12 cellular contexts compared by ENCODE assay signal in genomic region chr18:10661333-10661732, GRCh38.
DNase-seq lines count a peak whose midpoint lies in the region; ATAC-seq and TF ChIP-seq lines count a peak whose summit lies in the region.
"Had no signal": no experiment of that assay in that cellular context is flagged by ENCODE, and none has a peak within 500 bp of the region (broad histone marks: within the 10 kb centered on the region; RNA-seq: fewer than 3 reads in every experiment).

No MANE protein-coding gene starts in this region.

- no peak overlapping the region for H3K4me3 ChIP-seq in HCT116 (replicated peaks in 1 of 2; ENCODE audit: low read depth in 1 of 2, low read length in 2 of 2)
- H3K4me3 ChIP-seq in fibroblast of mammary gland (ENCODE audit: control insufficient read depth, low read depth, low read length): no peak overlapping the region
- no peak overlapping the region for H3K4me3 ChIP-seq in retinal pigment epithelial cell (ENCODE audit: low read length)
- H3K4me3 ChIP-seq: lower lobe of right lung, Peyer's patch had no signal

- no peak overlapping the region for H3K27ac ChIP-seq in HCT116 (ENCODE audit: low read depth, low read length)
- H3K27ac ChIP-seq: lower lobe of right lung, Peyer's patch had no signal

- no peak overlapping the region for H2AFZ ChIP-seq in HCT116 (ENCODE audit: low read depth, low read length, poor library complexity, severe bottlenecking)

- no peak for TF ChIP-seq RAD21 in HCT116 (IDR thresholded peaks at IDR 0.05; ENCODE audit: low read depth)

- no peak overlapping the region for H3K9ac ChIP-seq in HCT116 (ENCODE audit: low read length)

- no peaks in the 10 kb centered on the region for H3K36me3 ChIP-seq in HCT116 (ENCODE audit: control insufficient read depth in 1 of 2, insufficient read depth in 2 of 2, low read length in 2 of 2)
- H3K36me3 ChIP-seq: lower lobe of right lung, Peyer's patch had no signal

- H3K79me2 ChIP-seq in HCT116 (ENCODE audit: insufficient read depth, low read length): no peaks in the 10 kb centered on the region

- peaks cover 21% of the 10 kb centered on the region for H3K27me3 ChIP-seq in HCT116 (ENCODE audit: insufficient read depth, low read length)
- H3K27me3 ChIP-seq: Peyer's patch had no signal

- H4K20me1 ChIP-seq in HCT116 (ENCODE audit: insufficient read depth): no peaks in the 10 kb centered on the region

- 0 out of 2 replicates have a peak, but pooled peaks have one; percentile 57 for ATAC-seq in HCT116

- intact Hi-C loops in HCT116 (cut with micrococcal nuclease): no loop called here

- TF ChIP-seq CTCF in HCT116 (IDR thresholded peaks at IDR 0.05 in 2 of 3, conservative IDR thresholded peaks at IDR 0.05 in 1 of 3; ENCODE audit: borderline replicate concordance in 1 of 3, insufficient read depth in 1 of 3, low read depth in 2 of 3, low read length in 2 of 3) (no peak), fibroblast of mammary gland (conservative IDR thresholded peaks at IDR 0.05; ENCODE audit: control insufficient read depth, insufficient read depth, low read depth, low read length) (no peak), retinal pigment epithelial cell (conservative IDR thresholded peaks at IDR 0.05; ENCODE audit: low read depth, low read length) (no peak)

- peaks cover 3 to 4% of the 10 kb centered on the region in 2 experiments; a peak in 2 of 4 replicates for H3K4me1 ChIP-seq in HCT116 (ENCODE audit: control insufficient read depth in 1 of 2, insufficient read depth in 2 of 2, low read length in 2 of 2)
- H3K4me1 ChIP-seq: lower lobe of right lung, Peyer's patch had no signal

- CTCF ChIA-PET in HCT116 (lab: Charles Lee): no interaction called here

- H3K9me2 ChIP-seq in HCT116 (ENCODE audit: insufficient read depth): no peaks in the 10 kb centered on the region

- H3K9me3 ChIP-seq in HCT116 (ENCODE audit: control insufficient read depth in 1 of 2, insufficient read depth in 1 of 2, low read depth in 1 of 2, low read length in 2 of 2): no peaks in the 10 kb centered on the region
- H3K9me3 ChIP-seq: lower lobe of right lung, Peyer's patch had no signal

- no peak for TF ChIP-seq POLR2A in HCT116 (IDR thresholded peaks at IDR 0.05; ENCODE audit: borderline replicate concordance, extremely low read depth, insufficient read depth, insufficient read length)

- RAD21 ChIA-PET in HCT116 (lab: Charles Lee; ENCODE audit: low non-redundant PET in 1 of 2, low total read pairs in 2 of 2, uncharacterized antibody in 2 of 2, unreplicated experiment in 2 of 2): no interaction called here

- no TSS peak for BruUV-seq in HCT116 (replicated peaks; lab: Mats Ljungman, UMichigan)

- no peak overlapping the region for H3K4me2 ChIP-seq in HCT116 (ENCODE audit: low read length)

- DNase-seq in HCT116 (ENCODE audit: low read depth, low spot score) (no peak), RPMI8226 (peak; percentile 84), fibroblast of mammary gland (ENCODE audit: low read depth) (peak; percentile 82), retinal pigment epithelial cell (ENCODE audit: low read depth) (peak; percentile 90), mesenteric fat pad (ENCODE audit: low spot score) (no peak), COR-L47 (lab: John Stamatoyannopoulos, UW) (no peak), NCI-H2171 treated with DMSO at 0.1 percent for 48 hours (lab: John Stamatoyannopoulos, UW) (no peak)
- DNase-seq: activated naive CD4-positive, alpha-beta T cell treated with anti-CD3 and anti-CD28 coated beads for 36 hours; CD4-positive, CD25-positive, alpha-beta regulatory T cell; cortex of kidney; lower lobe of right lung; Peyer's patch had no signal

- POLR2A ChIA-PET in HCT116 (lab: Charles Lee): no interaction called here

TF ChIP-seq in HCT116, 20 proteins besides CTCF, POLR2A, EP300 and RAD21:
- TF ChIP-seq FOSL1 (IDR thresholded peaks at IDR 0.05; ENCODE audit: low read depth) (no peak), REST (IDR thresholded peaks at IDR 0.05; ENCODE audit: low read depth) (no peak), SIN3A (IDR thresholded peaks at IDR 0.05; ENCODE audit: low read depth) (no peak), TCF7L2 (IDR thresholded peaks at IDR 0.05; ENCODE audit: borderline replicate concordance, extremely low read depth, insufficient read depth, insufficient read length) (no peak), MAX (IDR thresholded peaks at IDR 0.05) (no peak), JUND (IDR thresholded peaks at IDR 0.05) (no peak), SP1 (IDR thresholded peaks at IDR 0.05; ENCODE audit: low read depth) (no peak), SRF (IDR thresholded peaks at IDR 0.05; ENCODE audit: low read depth) (no peak)

Comparison
In these comparisons a context has a peak if more than half of its experiments do, and no peak if none do; other contexts are left out.
1. DNase-seq: peak in RPMI8226 (single experiment), fibroblast of mammary gland (single experiment) and retinal pigment epithelial cell (single experiment); none in HCT116 (single experiment), mesenteric fat pad (single experiment), COR-L47 (single experiment) and NCI-H2171 treated with DMSO at 0.1 percent for 48 hours (single experiment).